In the genomic region with DNA sequence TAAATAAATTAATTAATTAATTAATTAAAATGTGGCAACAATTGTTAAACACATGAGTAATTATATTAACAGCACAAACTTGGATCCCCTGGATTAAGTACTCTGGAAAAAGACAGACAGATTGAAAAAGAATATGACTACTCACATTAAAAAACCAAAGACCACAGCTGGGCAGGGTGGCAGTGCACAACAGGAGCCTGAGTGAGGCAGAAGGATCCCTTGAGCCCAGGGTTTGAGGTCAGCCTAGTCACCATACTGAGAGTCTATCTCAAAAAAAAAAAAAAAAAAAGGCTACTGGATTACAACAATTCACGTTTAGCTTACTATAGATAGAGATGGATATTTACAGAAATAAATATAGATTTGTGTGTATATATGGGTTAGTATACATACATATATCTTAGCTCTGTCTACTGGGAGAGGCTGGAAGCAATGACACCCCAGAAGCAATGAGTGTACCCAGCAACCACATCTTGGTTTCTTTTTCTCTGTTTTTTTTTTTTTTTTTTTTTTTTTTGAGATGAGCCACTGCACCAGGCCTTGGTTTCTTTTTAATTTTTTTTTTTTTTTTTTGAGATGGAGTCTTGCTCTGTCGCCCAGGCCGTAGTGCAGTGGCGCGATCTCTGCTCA, we compare ENCODE assay signal across 20 cellular contexts. TPM values are rescaled to one million over a fixed set of nuclear protein-coding genes. Genes with fewer than 3 reads are reported as not detected.
DNase-seq lines count a peak whose midpoint lies in the region; ATAC-seq lines count a peak whose summit lies in the region.
"Had no signal": no experiment of that assay in that cellular context is flagged by ENCODE, and none has a peak within 500 bp of the region (broad histone marks: within the 10 kb centered on the region; RNA-seq: fewer than 3 reads in every experiment).

No MANE protein-coding gene starts in this region.

- H3K36me3 Mint-ChIP-seq in activated CD4-positive, alpha-beta T cell treated with anti-CD3 and anti-CD28 coated beads, Interleukin-2, amount 10 ng/mL, durations not matched to agents 24 days and 14 days (ENCODE audit: low read depth): no peaks in the 10 kb centered on the region
- no peaks in the 10 kb centered on the region for H3K36me3 Mint-ChIP-seq in activated naive CD8-positive, alpha-beta T cell treated with anti-CD3 and anti-CD28 coated beads for 36 hours
- H3K36me3 Mint-ChIP-seq: IgD-negative memory B cell had no signal

- no peak overlapping the region for H3K4me3 Mint-ChIP-seq in activated CD4-positive, alpha-beta T cell treated with anti-CD3 and anti-CD28 coated beads, Interleukin-2, amount 10 ng/mL, durations not matched to agents 24 days and 14 days
- no peak overlapping the region for H3K4me3 Mint-ChIP-seq in activated naive CD8-positive, alpha-beta T cell treated with anti-CD3 and anti-CD28 coated beads for 36 hours
- H3K4me3 Mint-ChIP-seq in stimulated activated naive CD8-positive, alpha-beta T cell treated with anti-CD3 and anti-CD28 coated beads, Interleukin-15, amount 100 ng/mL, for 72 hours: no peak overlapping the region
- H3K4me3 Mint-ChIP-seq: GM23338, IgD-negative memory B cell had no signal

- peak; percentile 80 for ATAC-seq in stimulated activated naive CD8-positive, alpha-beta T cell treated with anti-CD3 and anti-CD28 coated beads, Interleukin-15, amount 100 ng/mL, for 72 hours
- ATAC-seq: A549, GM23338 had no signal

- peak overlapping the region; percentile 55 for H3K27ac Mint-ChIP-seq in activated CD4-positive, alpha-beta T cell treated with anti-CD3 and anti-CD28 coated beads, Interleukin-2, amount 10 ng/mL, durations not matched to agents 24 days and 14 days
- peak overlapping the region; percentile 31 for H3K27ac Mint-ChIP-seq in activated naive CD8-positive, alpha-beta T cell treated with anti-CD3 and anti-CD28 coated beads for 36 hours
- H3K27ac Mint-ChIP-seq in stimulated activated naive CD8-positive, alpha-beta T cell treated with anti-CD3 and anti-CD28 coated beads, Interleukin-15, amount 100 ng/mL, for 72 hours: peak overlapping the region; percentile 25 to 27
- H3K27ac Mint-ChIP-seq: GM23338, IgD-negative memory B cell had no signal

- no peaks in the 10 kb centered on the region for H3K27me3 Mint-ChIP-seq in activated CD4-positive, alpha-beta T cell treated with anti-CD3 and anti-CD28 coated beads, Interleukin-2, amount 10 ng/mL, durations not matched to agents 24 days and 14 days
- no peaks in the 10 kb centered on the region for H3K27me3 Mint-ChIP-seq in activated naive CD8-positive, alpha-beta T cell treated with anti-CD3 and anti-CD28 coated beads for 36 hours
- no peaks in the 10 kb centered on the region for H3K27me3 Mint-ChIP-seq in stimulated activated naive CD8-positive, alpha-beta T cell treated with anti-CD3 and anti-CD28 coated beads, Interleukin-15, amount 100 ng/mL, for 72 hours

- DNase-seq in activated CD4-positive, alpha-beta T cell treated with anti-CD3 and anti-CD28 coated beads, Interleukin-2, amount 10 ng/mL, durations not matched to agents 24 days and 14 days: no peak
- DNase-seq in activated CD4-positive, alpha-beta T cell treated with anti-CD3 and anti-CD28 coated beads for 1 hour: no peak
- peak; percentile 30 for DNase-seq in stimulated activated CD4-positive, alpha-beta T cell treated with anti-CD3 and anti-CD28 coated beads, Interleukin-15, amount 100 ng/mL, for 24 hours
- no peak for DNase-seq in stimulated activated CD4-positive, alpha-beta T cell treated with anti-CD3 and anti-CD28 coated beads, Interleukin-4, amount 100 ng/mL, for 24 hours
- no peak for DNase-seq in activated naive CD8-positive, alpha-beta T cell treated with anti-CD3 and anti-CD28 coated beads for 36 hours
- no peak for DNase-seq in stimulated activated naive CD8-positive, alpha-beta T cell treated with anti-CD3 and anti-CD28 coated beads, Interleukin-15, amount 100 ng/mL, for 72 hours
- DNase-seq in T-helper 1 cell (no peak), NCI-H2171 treated with DMSO at 0.1 percent for 48 hours (lab: John Stamatoyannopoulos, UW) (no peak)
- DNase-seq: C1 segment of cervical spinal cord, DMS 273 treated with DMSO at 0.1 percent for 48 hours, GDM1, Kasumi-1, NCI-H1436, NCI-H2029, NCI-H2171, NCI-H446 treated with DMSO at 0.1 percent for 48 hours, RPMI8226 had no signal

- H3K4me1 Mint-ChIP-seq in activated CD4-positive, alpha-beta T cell treated with anti-CD3 and anti-CD28 coated beads, Interleukin-2, amount 10 ng/mL, durations not matched to agents 24 days and 14 days: peaks cover 2% of the 10 kb centered on the region
- peaks cover 3% of the 10 kb centered on the region for H3K4me1 Mint-ChIP-seq in activated naive CD8-positive, alpha-beta T cell treated with anti-CD3 and anti-CD28 coated beads for 36 hours
- no peaks in the 10 kb centered on the region for H3K4me1 Mint-ChIP-seq in stimulated activated naive CD8-positive, alpha-beta T cell treated with anti-CD3 and anti-CD28 coated beads, Interleukin-15, amount 100 ng/mL, for 72 hours
- H3K4me1 Mint-ChIP-seq: GM23338 had no signal

- intact Hi-C loops in activated CD4-positive, alpha-beta T cell treated with anti-CD3 and anti-CD28 coated beads, Interleukin-2, amount 10 ng/mL, durations not matched to agents 24 days and 14 days (cut with micrococcal nuclease): no loop called here

- H3K9me3 Mint-ChIP-seq in activated CD4-positive, alpha-beta T cell treated with anti-CD3 and anti-CD28 coated beads, Interleukin-2, amount 10 ng/mL, durations not matched to agents 24 days and 14 days: no peaks in the 10 kb centered on the region
- no peaks in the 10 kb centered on the region for H3K9me3 Mint-ChIP-seq in activated naive CD8-positive, alpha-beta T cell treated with anti-CD3 and anti-CD28 coated beads for 36 hours
- no peaks in the 10 kb centered on the region for H3K9me3 Mint-ChIP-seq in stimulated activated naive CD8-positive, alpha-beta T cell treated with anti-CD3 and anti-CD28 coated beads, Interleukin-15, amount 100 ng/mL, for 72 hours
- H3K9me3 Mint-ChIP-seq: GM23338, IgD-negative memory B cell had no signal

RNA-seq across cellular contexts. Expression of a gene that starts 10.6 kb away (rescaled TPM):
- total RNA-seq in activated CD4-positive, alpha-beta T cell treated with anti-CD3 and anti-CD28 coated beads, Interleukin-2, amount 10 ng/mL, durations not matched to agents 24 days and 14 days: 81.1 and 82.0 TPM in 2 replicates
- total RNA-seq in activated naive CD8-positive, alpha-beta T cell treated with anti-CD3 and anti-CD28 coated beads for 36 hours: 10 to 100 TPM; 79.1 to 85.0 TPM

RNA-seq across cellular contexts. Expression of a gene that starts 24.7 kb away (rescaled TPM):
- total RNA-seq in activated CD4-positive, alpha-beta T cell treated with anti-CD3 and anti-CD28 coated beads, Interleukin-2, amount 10 ng/mL, durations not matched to agents 24 days and 14 days: 156 TPM in 2 replicates
- total RNA-seq in activated naive CD8-positive, alpha-beta T cell treated with anti-CD3 and anti-CD28 coated beads for 36 hours: 100 to 1,000 TPM; 167 to 171 TPM
